In genomic region chr11:72373163-72373562, GRCh38 we compare ENCODE assay signal across 1 cellular context.
TF ChIP-seq lines count a peak whose summit lies in the region.

No MANE protein-coding gene starts in this region.

TF ChIP-seq in IMR-90, 13 proteins besides CTCF, POLR2A, EP300 and RAD21:
- TF ChIP-seq ELK1 (IDR thresholded peaks at IDR 0.05; ENCODE audit: borderline replicate concordance, low read depth, low read length) (no peak), NFE2L2 (IDR thresholded peaks at IDR 0.05; ENCODE audit: low read depth, low read length) (no peak), USF2 (IDR thresholded peaks at IDR 0.05; ENCODE audit: low read depth, low read length) (no peak), RFX5 (IDR thresholded peaks at IDR 0.05; ENCODE audit: low read depth, low read length) (no peak), MXI1 (IDR thresholded peaks at IDR 0.05; ENCODE audit: borderline replicate concordance, low read depth, low read length) (no peak), CEBPB (IDR thresholded peaks at IDR 0.05; ENCODE audit: low read depth, low read length) (no peak), MAZ (IDR thresholded peaks at IDR 0.05; ENCODE audit: borderline replicate concordance, low read depth, low read length) (no peak), CHD1 (IDR thresholded peaks at IDR 0.05; ENCODE audit: low read depth, low read length) (no peak), SMC3 (IDR thresholded peaks at IDR 0.05; ENCODE audit: low read depth, low read length) (no peak), MAFK (IDR thresholded peaks at IDR 0.05; ENCODE audit: low read depth, low read length) (no peak), FOS (IDR thresholded peaks at IDR 0.05; ENCODE audit: low read depth, low read length) (no peak), BHLHE40 (IDR thresholded peaks at IDR 0.05; ENCODE audit: low read depth, low read length) (no peak), RCOR1 (IDR thresholded peaks at IDR 0.05; ENCODE audit: insufficient replicate concordance, low read length) (no peak)
